Comparison of ENCODE assay signal across 8 cellular contexts in the genomic region with DNA sequence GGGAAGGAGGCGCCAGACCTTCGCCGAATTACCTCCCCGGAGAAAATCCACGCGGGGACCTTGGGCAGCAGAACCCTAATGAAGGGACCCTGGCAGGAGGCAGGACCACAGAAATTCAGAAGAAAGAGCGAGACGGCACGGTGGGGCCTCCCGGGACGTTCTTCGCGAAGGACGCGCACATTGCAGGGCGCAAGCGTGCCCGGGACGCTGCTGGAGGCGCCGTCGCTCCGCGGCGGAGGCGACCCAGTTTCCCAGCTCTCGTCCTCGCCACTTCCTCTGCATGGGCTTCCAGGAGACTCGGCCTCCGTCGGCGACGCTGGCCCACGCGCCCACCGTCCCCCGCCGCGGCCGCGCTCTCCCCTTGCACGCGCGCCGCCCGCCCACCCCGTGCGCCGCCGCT. TPM values are rescaled to one million over a fixed set of nuclear protein-coding genes. Genes with fewer than 3 reads are reported as not detected.
DNase-seq lines count a peak whose midpoint lies in the region; ATAC-seq and TF ChIP-seq lines count a peak whose summit lies in the region.

No MANE protein-coding gene starts in this region.

- peak overlapping the region; percentile 26 to 67 for H3K9ac ChIP-seq in duodenal mucosa (ENCODE audit: low read depth in 1 of 2, low read length in 2 of 2)

- H3K4me1 ChIP-seq in duodenal mucosa (ENCODE audit: control insufficient read depth in 1 of 2, insufficient read depth in 2 of 2, low read length in 2 of 2) (peaks cover 14 to 28% of the 10 kb centered on the region in 2 donors), muscle layer of duodenum (ENCODE audit: control insufficient read depth in 1 of 2, insufficient read depth in 2 of 2, low read length in 2 of 2) (peaks cover 0 to 11% of the 10 kb centered on the region in 2 donors), upper lobe of right lung (peaks cover 6% of the 10 kb centered on the region)

- ATAC-seq in Right ventricle myocardium inferior (peak; percentile 49), upper lobe of right lung (peak; percentile 70), GM19467 (IDR thresholded peaks at IDR 0.05; ENCODE audit: unreplicated experiment) (no peak)

- DNase-seq in Right ventricle myocardium inferior (ENCODE audit: missing footprints) (no peak), cardiac septum (ENCODE audit: low spot score) (no peak), upper lobe of right lung (no peak), anterior cingulate cortex (lab: John Stamatoyannopoulos, UW) (no peak), AG08396 (ENCODE audit: low spot score) (no peak)

- no peak for TF ChIP-seq CTCF in upper lobe of right lung (IDR thresholded peaks at IDR 0.05)

- H3K27ac ChIP-seq in duodenal mucosa (ENCODE audit: low read depth, low read length) (no peak overlapping the region), muscle layer of duodenum (ENCODE audit: low read length) (no peak overlapping the region), upper lobe of right lung (no peak overlapping the region)

- H3K4me3 ChIP-seq in duodenal mucosa (ENCODE audit: low read depth in 1 of 2, low read length in 2 of 2): peak overlapping the region; percentile 58 to 64
- H3K4me3 ChIP-seq in muscle layer of duodenum (ENCODE audit: low read depth in 1 of 2, low read length in 2 of 2): peak overlapping the region; percentile 19 to 39
- H3K4me3 ChIP-seq in upper lobe of right lung: peak overlapping the region; percentile 30

- intact Hi-C loops in Right ventricle myocardium inferior (cut with DNase I): no loop called here
- intact Hi-C loops in cardiac septum (cut with DNase I): no loop called here
- intact Hi-C loops in upper lobe of right lung (cut with DNase I): no loop called here

- no peaks in the 10 kb centered on the region for H3K36me3 ChIP-seq in duodenal mucosa (ENCODE audit: control insufficient read depth in 1 of 2, insufficient read depth in 2 of 2, low read length in 2 of 2)
- H3K36me3 ChIP-seq in muscle layer of duodenum (ENCODE audit: control insufficient read depth in 1 of 2, insufficient read depth in 2 of 2, low read length in 2 of 2): no peaks in the 10 kb centered on the region
- H3K36me3 ChIP-seq in upper lobe of right lung: no peaks in the 10 kb centered on the region

- H3K27me3 ChIP-seq in duodenal mucosa (ENCODE audit: control insufficient read depth in 1 of 2, insufficient read depth in 2 of 2, low read length in 2 of 2) (peaks cover 0 to 3% of the 10 kb centered on the region in 2 donors), muscle layer of duodenum (ENCODE audit: low read depth, low read length) (no peaks in the 10 kb centered on the region), upper lobe of right lung (peaks cover 4% of the 10 kb centered on the region)

- H3K9me3 ChIP-seq in duodenal mucosa (ENCODE audit: control insufficient read depth in 1 of 2, low read length in 2 of 2) (no peaks in the 10 kb centered on the region), muscle layer of duodenum (ENCODE audit: control insufficient read depth in 1 of 2, low read length in 2 of 2) (no peaks in the 10 kb centered on the region), upper lobe of right lung (no peaks in the 10 kb centered on the region)

RNA-seq across cellular contexts. Expression of a gene that starts 31.9 kb away (rescaled TPM):
- total RNA-seq in Right ventricle myocardium inferior: 18.0 TPM
- 18.4 TPM for total RNA-seq in cardiac septum
- 31.6 TPM for total RNA-seq in upper lobe of right lung
